ENCODE assay signal across 9 cellular contexts in the genomic region with DNA sequence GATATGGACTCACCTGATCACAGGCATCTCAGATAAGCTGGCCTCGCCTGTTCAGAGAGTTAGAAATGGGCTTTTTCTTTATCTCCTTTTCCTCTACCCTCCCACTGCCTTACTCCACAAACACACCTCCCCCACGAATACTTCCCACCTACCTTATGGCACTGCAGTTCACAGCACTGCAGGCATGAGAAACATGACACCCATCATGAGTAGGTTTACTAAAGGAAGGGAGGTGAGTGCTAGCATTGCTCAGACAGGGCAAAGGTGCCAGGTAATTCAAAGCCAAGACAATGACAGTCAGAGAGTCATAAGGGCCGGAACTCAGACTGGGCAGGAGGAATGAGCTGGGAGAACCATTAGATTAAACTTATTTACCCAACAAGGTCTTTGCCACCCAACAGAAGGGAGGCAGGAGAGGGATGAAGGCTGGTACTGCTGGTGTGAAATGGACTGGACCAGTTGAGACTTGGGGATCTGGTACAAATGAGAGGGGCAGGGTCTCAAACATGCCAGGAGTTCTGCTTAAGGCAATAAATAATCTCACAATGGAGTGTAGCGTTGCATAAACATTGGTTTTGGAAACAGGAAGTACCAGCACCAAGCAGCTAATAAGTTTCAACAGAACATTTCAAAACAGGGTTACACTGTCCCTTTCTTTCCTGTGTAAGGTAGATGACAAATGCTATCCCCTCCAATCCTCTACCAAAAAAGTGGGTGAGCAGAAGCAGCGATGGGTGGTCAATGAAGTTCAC.
DNase-seq lines count a peak whose midpoint lies in the region; ATAC-seq and TF ChIP-seq lines count a peak whose summit lies in the region.
"Had no signal": no experiment of that assay in that cellular context is flagged by ENCODE, and none has a peak within 500 bp of the region (broad histone marks: within the 10 kb centered on the region; RNA-seq: fewer than 3 reads in every experiment).

No MANE protein-coding gene starts in this region.

- no peak for TF ChIP-seq CTCF in transverse colon (IDR thresholded peaks at IDR 0.05)

- H3K36me3 ChIP-seq in transverse colon, result no peaks in the 10 kb centered on the region

- TF ChIP-seq POLR2A in transverse colon (IDR thresholded peaks at IDR 0.05), result no peak

- no peak for DNase-seq in activated naive CD4-positive, alpha-beta T cell (lab: John Stamatoyannopoulos, UW)
- peak; percentile 62 for DNase-seq in SKM-1 treated with dmso at 0.1 percent for 144 hours (lab: John Stamatoyannopoulos, UW; ENCODE audit: unreplicated experiment)
- peak; percentile 38 for DNase-seq in germinal center (ENCODE audit: low spot score)
- peak; percentile 41 for DNase-seq in transverse colon
- DNase-seq in glomerular visceral epithelial cell (ENCODE audit: extremely low spot score), result no peak
- DNase-seq: activated CD4-positive, alpha-beta T cell treated with anti-CD3 and anti-CD28 coated beads, Interleukin-2, amount 50 U/mL, for 1 hour had no signal

- ATAC-seq in GM18502 (IDR thresholded peaks at IDR 0.05; ENCODE audit: poor library complexity, unreplicated experiment), result no peak
- ATAC-seq in activated CD4-positive, CD25-positive, alpha-beta regulatory T cell treated with anti-CD3 and anti-CD28 coated beads, Interleukin-2, amount 50 U/mL, for 24 hours, result no peak

- in situ Hi-C loops in transverse colon (cut with MboI; ENCODE audit: low pct_ligation_motif_present in 1 of 4, low pct_unique_long_range_greater_than_20kb in 1 of 4, low sequenced_read_pairs in 3 of 4), result no loop called here

- H3K4me3 Mint-ChIP-seq in activated naive CD4-positive, alpha-beta T cell treated with anti-CD3 and anti-CD28 coated beads, Interleukin-2, amount 50 U/mL, for 24 hours, result peak overlapping the region; percentile 73

- H3K9me3 ChIP-seq in transverse colon, result no peaks in the 10 kb centered on the region

- H3K4me1 Mint-ChIP-seq in activated naive CD4-positive, alpha-beta T cell treated with anti-CD3 and anti-CD28 coated beads, Interleukin-2, amount 50 U/mL, for 24 hours, result peaks cover 98% of the 10 kb centered on the region

- H3K4me1 ChIP-seq in transverse colon, result peaks cover 28 to 78% (median 52%) of the 10 kb centered on the region in 4 donors

- no peaks in the 10 kb centered on the region for H3K27me3 ChIP-seq in transverse colon

- no peak for TF ChIP-seq EP300 in transverse colon (IDR thresholded peaks at IDR 0.05; ENCODE audit: low read depth)

- no peaks in the 10 kb centered on the region for H3K9me3 Mint-ChIP-seq in activated naive CD4-positive, alpha-beta T cell treated with anti-CD3 and anti-CD28 coated beads, Interleukin-2, amount 50 U/mL, for 24 hours

- peaks cover 30% of the 10 kb centered on the region for H3K36me3 Mint-ChIP-seq in activated naive CD4-positive, alpha-beta T cell treated with anti-CD3 and anti-CD28 coated beads, Interleukin-2, amount 50 U/mL, for 24 hours

- H3K27ac Mint-ChIP-seq in activated naive CD4-positive, alpha-beta T cell treated with anti-CD3 and anti-CD28 coated beads, Interleukin-2, amount 50 U/mL, for 24 hours, result peak overlapping the region; percentile 52

- H3K27me3 Mint-ChIP-seq in activated naive CD4-positive, alpha-beta T cell treated with anti-CD3 and anti-CD28 coated beads, Interleukin-2, amount 50 U/mL, for 24 hours, result no peaks in the 10 kb centered on the region

- H3K27ac ChIP-seq in transverse colon, result peak overlapping the region; percentile 53 to 74 (median 70)

- H3K4me3 ChIP-seq in transverse colon, result no peak overlapping the region

- intact Hi-C loops in transverse colon (cut with DNase I; ENCODE audit: low total_unique reads), result no loop called here

- 50 to 57% methylated on average over 2 to 5 of the region's 5 CpGs for WGBS in transverse colon (ENCODE audit: low coverage in 1 of 2), 2 donors

Comparison
In these comparisons a context has a peak if more than half of its experiments do, and no peak if none do; other contexts are left out.
1. DNase-seq: peak in SKM-1 treated with dmso at 0.1 percent for 144 hours (single experiment), germinal center (single experiment) and transverse colon (single experiment); none in activated naive CD4-positive, alpha-beta T cell (0 of 4) and glomerular visceral epithelial cell (single experiment).